24 cellular contexts compared by ENCODE assay signal in the genomic region with DNA sequence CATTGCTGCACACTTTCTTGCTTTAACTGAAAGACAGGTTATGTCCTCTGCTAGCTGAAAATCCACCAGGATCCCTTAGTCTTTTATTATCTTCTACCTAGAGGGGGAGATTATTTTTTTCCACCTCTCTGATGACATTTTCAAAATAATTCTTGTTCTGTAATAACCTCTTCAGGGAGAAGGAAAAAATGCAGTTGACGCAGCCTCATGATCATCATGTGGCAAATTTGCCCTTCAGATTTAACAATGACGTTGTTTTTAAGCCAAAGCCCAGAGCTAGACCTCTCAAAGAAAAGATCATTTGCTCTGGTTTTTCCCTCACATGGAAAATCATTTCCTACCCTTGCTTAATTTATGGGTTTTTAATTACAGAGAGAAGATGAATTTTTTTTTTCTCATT.
DNase-seq lines count a peak whose midpoint lies in the region; ATAC-seq lines count a peak whose summit lies in the region.
"Had no signal": no experiment of that assay in that cellular context is flagged by ENCODE, and none has a peak within 500 bp of the region (broad histone marks: within the 10 kb centered on the region; RNA-seq: fewer than 3 reads in every experiment).

No MANE protein-coding gene starts in this region.

- no peaks in the 10 kb centered on the region for H3K79me1 ChIP-seq in mesendoderm (ENCODE audit: low read length)

- H3K36me3 ChIP-seq in SK-N-MC (ENCODE audit: insufficient read depth, low read length) (no peaks in the 10 kb centered on the region), mesendoderm (ENCODE audit: control insufficient read depth, insufficient read depth, low read length) (no peaks in the 10 kb centered on the region)
- H3K36me3 ChIP-seq: BLaER1 treated with 17β-estradiol and CSF1 and Interleukin-3, amounts not matched to agents 10 nM and 100 nM had no signal

- no peaks in the 10 kb centered on the region for H3K4me1 Mint-ChIP-seq in activated T-cell treated with anti-CD3 and anti-CD28 coated beads, Interleukin-2, amount 50 U/mL, for 24 hours (ENCODE audit: low read depth)
- H3K4me1 Mint-ChIP-seq: B cell had no signal

- no peak overlapping the region for H3K18ac ChIP-seq in mesendoderm (ENCODE audit: low read length)

- H3K56ac ChIP-seq in mesendoderm (ENCODE audit: low read length), result no peak overlapping the region

- H3K79me2 ChIP-seq in mesendoderm (ENCODE audit: control insufficient read depth, insufficient read depth, low read length), result no peaks in the 10 kb centered on the region

- H3K9me3 ChIP-seq in SK-N-MC (ENCODE audit: low read depth, low read length), result no peaks in the 10 kb centered on the region
- H3K9me3 ChIP-seq: BLaER1 treated with 17β-estradiol and CSF1 and Interleukin-3, amounts not matched to agents 10 nM and 100 nM had no signal

- no peak overlapping the region for H2BK5ac ChIP-seq in mesendoderm (ENCODE audit: low read length)

- no peak overlapping the region for H4K8ac ChIP-seq in mesendoderm (ENCODE audit: low read depth, low read length)

- DNase-seq in NCI-H69 (lab: John Stamatoyannopoulos, UW) (peak; percentile 40), SK-N-MC (ENCODE audit: low read depth, low spot score) (no peak), foreskin melanocyte (peak; percentile 94), mesendoderm (no peak), left cardiac atrium (no peak), SK-N-DZ (ENCODE audit: low spot score) (no peak)
- DNase-seq in activated T-cell treated with anti-CD3 and anti-CD28 coated beads, Interleukin-2, amount 50 U/mL, for 24 hours, result no peak
- DNase-seq: 8988T; ACHN; AML-193; CD4-positive, alpha-beta T cell; CD8-positive, alpha-beta T cell; COR-L47; DMS 273 treated with DMSO at 0.1 percent for 48 hours; DMS153; DMS53; DMS79; DND-41; EL; GDM1 had no signal

- no peak overlapping the region for H2BK15ac ChIP-seq in mesendoderm (replicated peaks; ENCODE audit: low read depth)

- no peaks in the 10 kb centered on the region for H3K27me3 ChIP-seq in mesendoderm (ENCODE audit: insufficient read depth, low read length, poor library complexity)
- H3K27me3 ChIP-seq: BLaER1 treated with 17β-estradiol and CSF1 and Interleukin-3, amounts not matched to agents 10 nM and 100 nM had no signal

- no peak overlapping the region for H4K5ac ChIP-seq in mesendoderm (ENCODE audit: low read length)

- H3K23ac ChIP-seq in mesendoderm (ENCODE audit: low read length), result no peak overlapping the region

- H3K4me1 ChIP-seq in mesendoderm (ENCODE audit: control insufficient read depth, low read depth, low read length), result no peaks in the 10 kb centered on the region
- H3K4me1 ChIP-seq: BLaER1 treated with 17β-estradiol and CSF1 and Interleukin-3, amounts not matched to agents 10 nM and 100 nM had no signal

- no peak overlapping the region for H3K4me2 ChIP-seq in mesendoderm (ENCODE audit: low read length)
- H3K4me2 ChIP-seq: BLaER1 treated with 17β-estradiol and CSF1 and Interleukin-3, amounts not matched to agents 10 nM and 100 nM had no signal

- H3K27ac Mint-ChIP-seq in activated T-cell treated with anti-CD3 and anti-CD28 coated beads, Interleukin-2, amount 50 U/mL, for 24 hours, result no peak overlapping the region
- H3K27ac Mint-ChIP-seq: B cell; CD4-positive, alpha-beta T cell; CD8-positive, alpha-beta T cell had no signal

- intact Hi-C loops in left cardiac atrium (cut with DNase I), result no loop called here

- no peak overlapping the region for H3K4ac ChIP-seq in mesendoderm (ENCODE audit: low read depth, low read length)

- H2AK5ac ChIP-seq in mesendoderm (ENCODE audit: low read length), result no peak overlapping the region

- H3K27ac ChIP-seq in SK-N-MC (peak overlapping the region; percentile 88), mesendoderm (ENCODE audit: low read depth, low read length) (no peak overlapping the region)
- H3K27ac ChIP-seq: BLaER1 treated with 17β-estradiol and CSF1 and Interleukin-3, amounts not matched to agents 10 nM and 100 nM; C4-2B had no signal

- no peak overlapping the region for H2BK120ac ChIP-seq in mesendoderm (ENCODE audit: low read depth, low read length)

- no CpG with 5 or more reads among the region's 2 CpGs for WGBS in mesendoderm (ENCODE audit: extremely low coverage, insufficient coverage, low lambda C conversion rate)

- ATAC-seq in left cardiac atrium, result no peak
- ATAC-seq: CD8-positive, alpha-beta T cell; GM12878 had no signal

- H3K27me3 Mint-ChIP-seq in activated T-cell treated with anti-CD3 and anti-CD28 coated beads, Interleukin-2, amount 50 U/mL, for 24 hours, result no peaks in the 10 kb centered on the region
- H3K27me3 Mint-ChIP-seq: B cell; CD4-positive, alpha-beta T cell had no signal

- no peak overlapping the region for H3K4me3 Mint-ChIP-seq in activated T-cell treated with anti-CD3 and anti-CD28 coated beads, Interleukin-2, amount 50 U/mL, for 24 hours
- H3K4me3 Mint-ChIP-seq: B cell; CD4-positive, alpha-beta T cell; CD8-positive, alpha-beta T cell had no signal

- H3K4me3 ChIP-seq in SK-N-MC, result peak overlapping the region; percentile 74
- H3K4me3 ChIP-seq in mesendoderm (ENCODE audit: low read length), result no peak overlapping the region
- H3K4me3 ChIP-seq: BLaER1 treated with 17β-estradiol and CSF1 and Interleukin-3, amounts not matched to agents 10 nM and 100 nM; GM12878 had no signal

- H3K9ac ChIP-seq in SK-N-MC (ENCODE audit: insufficient read length), result peak overlapping the region; percentile 13
- no peak overlapping the region for H3K9ac ChIP-seq in mesendoderm (ENCODE audit: low read length)
- H3K9ac ChIP-seq: BLaER1 treated with 17β-estradiol and CSF1 and Interleukin-3, amounts not matched to agents 10 nM and 100 nM had no signal

- H3K36me3 Mint-ChIP-seq in activated T-cell treated with anti-CD3 and anti-CD28 coated beads, Interleukin-2, amount 50 U/mL, for 24 hours (ENCODE audit: low read depth), result no peaks in the 10 kb centered on the region
- H3K36me3 Mint-ChIP-seq: CD8-positive, alpha-beta T cell had no signal

- H3K9me3 Mint-ChIP-seq in activated T-cell treated with anti-CD3 and anti-CD28 coated beads, Interleukin-2, amount 50 U/mL, for 24 hours, result no peaks in the 10 kb centered on the region
- H3K9me3 Mint-ChIP-seq: CD8-positive, alpha-beta T cell had no signal

Comparison
In these comparisons a context has a peak if more than half of its experiments do, and no peak if none do; other contexts are left out.
1. DNase-seq: peak in NCI-H69 (single experiment) and foreskin melanocyte (single experiment); none in SK-N-MC (single experiment), mesendoderm (single experiment), left cardiac atrium (single experiment), SK-N-DZ (single experiment) and activated T-cell treated with anti-CD3 and anti-CD28 coated beads, Interleukin-2, amount 50 U/mL, for 24 hours (single experiment).